ENCODE assay signal across 8 cellular contexts in genomic region chr3:16883726-16884083, GRCh38. TPM values are rescaled to one million over a fixed set of nuclear protein-coding genes. Genes with fewer than 3 reads are reported as not detected.
A peak's percentile ranks its signal among the peaks of the same experiment; 100 is the strongest.
DNase-seq lines count a peak whose midpoint lies in the region; ATAC-seq and TF ChIP-seq lines count a peak whose summit lies in the region.

No MANE protein-coding gene starts in this region.

- H3K4me3 ChIP-seq in SU-DHL-6 (ENCODE audit: insufficient read depth, low read length, poor library complexity, severe bottlenecking) (no peak overlapping the region), fibroblast of pulmonary artery (replicated peaks; ENCODE audit: low read depth, low read length) (peak overlapping the region; percentile 77)

- peaks cover 6% of the 10 kb centered on the region for H3F3A ChIP-seq in SU-DHL-6 (ENCODE audit: insufficient read depth)

- no peaks in the 10 kb centered on the region for H3K9me2 ChIP-seq in SU-DHL-6 (replicated peaks; ENCODE audit: insufficient read depth, low read length)

- no peaks in the 10 kb centered on the region for H3K9me3 ChIP-seq in SU-DHL-6 (ENCODE audit: insufficient read depth, low read length)

- TF ChIP-seq CTCF in SU-DHL-6 (IDR thresholded peaks at IDR 0.05; ENCODE audit: insufficient read depth, low read length, poor library complexity, severe bottlenecking) (no peak), fibroblast of pulmonary artery (IDR thresholded peaks at IDR 0.05; ENCODE audit: low read length, missing control alignments) (no peak)

- peak overlapping the region; percentile 62 for H3K4me2 ChIP-seq in SU-DHL-6 (ENCODE audit: low read depth, low read length, poor library complexity, severe bottlenecking)

- H2AFZ ChIP-seq in SU-DHL-6 (ENCODE audit: low read depth, low read length, severe bottlenecking): no peak overlapping the region

- H3K27me3 ChIP-seq in SU-DHL-6 (ENCODE audit: low read length): no peaks in the 10 kb centered on the region

- in situ Hi-C loops in G401 (cut with HindIII; ENCODE audit: low sequenced_read_pairs): no loop called here

- DNase-seq in G401 (ENCODE audit: low spot score) (peak; percentile 14), fibroblast of pulmonary artery (ENCODE audit: low read depth) (no peak), sciatic nerve (ENCODE audit: low spot score) (no peak), AG20443 (ENCODE audit: low spot score) (no peak), NCI-H1092 (lab: John Stamatoyannopoulos, UW) (no peak), H4 (ENCODE audit: low spot score) (no peak), HPDE6-E6E7 (ENCODE audit: extremely low spot score) (no peak)

- intact Hi-C loops in sciatic nerve (cut with DNase I): no loop called here

- H4K20me1 ChIP-seq in SU-DHL-6 (ENCODE audit: low read depth, low read length): peaks cover 5% of the 10 kb centered on the region; the same call in 1 of the 2 replicates

- ATAC-seq in sciatic nerve: peak; percentile 64

- H3K36me3 ChIP-seq in SU-DHL-6 (ENCODE audit: low read length): no peaks in the 10 kb centered on the region

- H3K27ac ChIP-seq in SU-DHL-6 (ENCODE audit: low read depth, low read length): no peak overlapping the region

- H3K79me2 ChIP-seq in SU-DHL-6 (ENCODE audit: insufficient read depth, low read length): no peaks in the 10 kb centered on the region; the same call in 1 of the 2 replicates

- H3K9ac ChIP-seq in SU-DHL-6 (ENCODE audit: low read length): no peak overlapping the region

RNA-seq across cellular contexts. Expression of gene PLCL2, which starts 1.1 kb away (rescaled TPM):
- total RNA-seq in G401 (2014; rRNA removed; shearing (Covaris generic)): not detected in 2 replicates
- 33.5 TPM for total RNA-seq in sciatic nerve
- 5.8 and 5.9 TPM in 2 replicates for total RNA-seq in H4 (2014; rRNA removed; shearing (Covaris generic))
